ENCODE assay signal across 15 cellular contexts in genomic region chr2:71471276-71471675, GRCh38. TPM values are rescaled to one million over a fixed set of nuclear protein-coding genes. Genes with fewer than 3 reads are reported as not detected.
DNase-seq lines count a peak whose midpoint lies in the region; TF ChIP-seq lines count a peak whose summit lies in the region.
"Had no signal": no experiment of that assay in that cellular context is flagged by ENCODE, and none has a peak within 500 bp of the region (broad histone marks: within the 10 kb centered on the region; RNA-seq: fewer than 3 reads in every experiment).

No MANE protein-coding gene starts in this region.

- peaks cover 4% of the 10 kb centered on the region for H3K4me1 ChIP-seq in adipocyte (ENCODE audit: control insufficient read depth, insufficient read depth, low read length)

- H3K4me1 Mint-ChIP-seq in HFFc6 (ENCODE audit: low read depth) = peaks cover 21% of the 10 kb centered on the region
- H3K4me1 Mint-ChIP-seq: mesothelial cell of epicardium had no signal

- H3K4me3 Mint-ChIP-seq in HFFc6 = no peak overlapping the region
- H3K4me3 Mint-ChIP-seq: mesothelial cell of epicardium; stimulated activated naive B cell treated with anti-CD40 and anti-IgM and Interleukin-4, amounts not matched to agents 10 μg/mL and 1 μg/mL and 100 μg/mL, for 72 hours had no signal

- no peaks in the 10 kb centered on the region for H3K36me3 Mint-ChIP-seq in HFFc6 (ENCODE audit: low read depth)
- H3K36me3 Mint-ChIP-seq: mesothelial cell of epicardium; stimulated activated naive B cell treated with anti-CD40 and anti-IgM and Interleukin-4, amounts not matched to agents 10 μg/mL and 1 μg/mL and 100 μg/mL, for 72 hours had no signal

- peaks cover 31% of the 10 kb centered on the region for H3K27me3 Mint-ChIP-seq in HFFc6 (ENCODE audit: insufficient read depth)

- DNase-seq in AG08395 (ENCODE audit: low spot score) = peak; percentile 72
- peak; percentile 18 for DNase-seq in HFFc6
- peak; percentile 44 for DNase-seq in adipocyte (ENCODE audit: low read depth)
- DNase-seq in kidney glomerular epithelial cell (lab: John Stamatoyannopoulos, UW) = peak; percentile 74
- DNase-seq in DMS153 (lab: John Stamatoyannopoulos, UW) = no peak
- DNase-seq in stimulated activated CD8-positive, alpha-beta memory T cell treated with anti-CD3 and anti-CD28 coated beads, Interleukin-4, amount 100 ng/mL, for 48 hours = no peak
- no peak for DNase-seq in NAMALWA (ENCODE audit: low spot score)
- DNase-seq in foreskin fibroblast = no peak
- DNase-seq: DND-41; NCI-H446 treated with DMSO at 0.1 percent for 48 hours; nucleus accumbens; stimulated activated naive B cell treated with anti-CD40 and anti-IgM and Interleukin-4, amounts not matched to agents 10 μg/mL and 1 μg/mL and 100 μg/mL, for 72 hours had no signal

- H3K4me3 ChIP-seq in adipocyte (ENCODE audit: low read length) = no peak overlapping the region
- no peak overlapping the region for H3K4me3 ChIP-seq in foreskin fibroblast (ENCODE audit: low read depth in 1 of 2, low read length in 2 of 2)
- H3K4me3 ChIP-seq: BLaER1, PC-9 had no signal

- peaks cover 35% of the 10 kb centered on the region for H3K27me3 ChIP-seq in adipocyte (replicated peaks; ENCODE audit: control insufficient read depth, insufficient read depth, low read length)

- H3K9me3 Mint-ChIP-seq in HFFc6 = no peaks in the 10 kb centered on the region
- H3K9me3 Mint-ChIP-seq: mesothelial cell of epicardium had no signal

- TF ChIP-seq CTCF in HFFc6 (IDR thresholded peaks at IDR 0.05) (no peak), foreskin fibroblast (IDR thresholded peaks at IDR 0.05; ENCODE audit: low read depth, low read length) (no peak)

- no peak overlapping the region for H3K27ac Mint-ChIP-seq in HFFc6
- H3K27ac Mint-ChIP-seq: mesothelial cell of epicardium; stimulated activated naive B cell treated with anti-CD40 and anti-IgM and Interleukin-4, amounts not matched to agents 10 μg/mL and 1 μg/mL and 100 μg/mL, for 72 hours had no signal

- no peak overlapping the region for H3K9ac ChIP-seq in adipocyte (ENCODE audit: low read length)
- H3K9ac ChIP-seq: BLaER1 had no signal

- H3K36me3 ChIP-seq in adipocyte (ENCODE audit: control insufficient read depth, insufficient read depth, low read length, severe bottlenecking) = no peaks in the 10 kb centered on the region
- H3K36me3 ChIP-seq: BLaER1 had no signal

- no peaks in the 10 kb centered on the region for H3K9me3 ChIP-seq in adipocyte (ENCODE audit: control insufficient read depth, low read length)
- H3K9me3 ChIP-seq: BLaER1 had no signal

RNA-seq across cellular contexts. Expression of gene DYSF, which starts 17.9 kb away (rescaled TPM):
- total RNA-seq in HFFc6 (2021; fragmentation: NEBNext Ultra II Directional; extraction: Animal tissue kit (Norgen Biotek cat#: 25700)) = under 1 TPM; 0.07 to 0.57 (median 0.32) TPM

Comparison
In these comparisons a context has a peak if more than half of its experiments do, and no peak if none do; other contexts are left out.
1. DNase-seq: peak in AG08395 (single experiment), HFFc6 (single experiment), adipocyte (single experiment) and kidney glomerular epithelial cell (single experiment); none in DMS153 (single experiment), stimulated activated CD8-positive, alpha-beta memory T cell treated with anti-CD3 and anti-CD28 coated beads, Interleukin-4, amount 100 ng/mL, for 48 hours (single experiment), NAMALWA (single experiment) and foreskin fibroblast (0 of 2).